Comparison of ENCODE assay signal across 23 cellular contexts in the genomic region with DNA sequence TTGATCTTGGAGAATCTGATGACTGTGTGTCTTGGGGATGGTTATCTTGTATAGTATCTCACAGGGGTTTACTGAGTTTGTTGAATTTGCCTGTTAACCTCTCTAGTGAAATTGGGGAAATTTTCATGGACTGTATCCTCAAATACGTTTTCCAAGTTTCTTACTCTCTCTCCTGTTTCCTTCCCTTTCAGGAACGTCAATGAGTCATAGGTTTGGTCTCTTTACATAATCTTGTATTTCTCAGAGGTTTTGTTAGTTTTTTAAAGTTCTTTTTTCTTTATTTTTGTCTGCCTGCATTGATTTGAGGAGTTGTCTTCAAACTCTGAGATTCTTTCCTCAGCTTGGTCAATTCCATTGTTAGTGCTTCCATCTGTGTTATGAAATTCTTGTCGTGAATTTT.
"Had no signal": no experiment of that assay in that cellular context is flagged by ENCODE, and none has a peak within 500 bp of the region (broad histone marks: within the 10 kb centered on the region; RNA-seq: fewer than 3 reads in every experiment).

No MANE protein-coding gene starts in this region.

- H3K9ac ChIP-seq: neural progenitor cell, parathyroid adenoma had no signal

- H3K9me3 ChIP-seq: esophagus muscularis mucosa, gastrocnemius medialis, right lobe of liver, thoracic aorta, tibial nerve, upper lobe of left lung, uterus had no signal

- FAIRE-seq: colon, kidney, small intestine had no signal

- H3K27me3 ChIP-seq: esophagus muscularis mucosa, gastrocnemius medialis, hepatocyte, neural progenitor cell, right lobe of liver, tibial nerve, upper lobe of left lung, uterus had no signal

- H3K27ac ChIP-seq: esophagus muscularis mucosa, gastrocnemius medialis, hepatocyte, neural progenitor cell, parathyroid adenoma, right lobe of liver, thoracic aorta, tibial nerve, upper lobe of left lung, uterus had no signal

- H3K4me1 ChIP-seq: esophagus muscularis mucosa, gastrocnemius medialis, parathyroid adenoma, right lobe of liver, tibial nerve, upper lobe of left lung had no signal

- H3K36me3 ChIP-seq: esophagus muscularis mucosa, gastrocnemius medialis, neural progenitor cell, right lobe of liver, thoracic aorta, tibial nerve, upper lobe of left lung, uterus had no signal

- H3K4me3 ChIP-seq: esophagus muscularis mucosa, gastrocnemius medialis, hepatocyte, neural progenitor cell, right lobe of liver, thoracic aorta, tibial nerve, upper lobe of left lung, uterus had no signal

- ATAC-seq: gastrocnemius medialis; left lobe of liver; naive thymus-derived CD4-positive, alpha-beta T cell; right lobe of liver; stimulated activated naive B cell treated with anti-CD40 and anti-IgM and Interleukin-4, amounts not matched to agents 10 μg/mL and 1 μg/mL and 100 μg/mL, for 72 hours had no signal

- H3K4me2 ChIP-seq: hepatocyte, neural progenitor cell had no signal

- DNase-seq: effector CD8-positive, alpha-beta T cell; endodermal cell; gastrocnemius medialis; head of caudate nucleus; kidney; mesendoderm; midbrain; naive thymus-derived CD4-positive, alpha-beta T cell; right lobe of liver; small intestine; stimulated activated CD4-positive, alpha-beta T cell treated with anti-CD3 and anti-CD28 coated beads, Interleukin-15, amount 100 ng/mL, for 24 hours; stimulated activated CD4-positive, alpha-beta T cell treated with anti-CD3 and anti-CD28 coated beads, Interleukin-2, amount 100 ng/mL, for 48 hours; stimulated activated naive B cell treated with anti-CD40 and anti-IgM and Interleukin-4, amounts not matched to agents 10 μg/mL and 1 μg/mL and 100 μg/mL, for 72 hours; upper lobe of left lung; uterus had no signal

- H2AFZ ChIP-seq: hepatocyte, neural progenitor cell, parathyroid adenoma had no signal
